Comparison of ENCODE assay signal across 9 cellular contexts in genomic region chr9:16030513-16031185, GRCh38.
DNase-seq lines count a peak whose midpoint lies in the region; ATAC-seq and TF ChIP-seq lines count a peak whose summit lies in the region.
"Had no signal": no experiment of that assay in that cellular context is flagged by ENCODE, and none has a peak within 500 bp of the region (broad histone marks: within the 10 kb centered on the region; RNA-seq: fewer than 3 reads in every experiment).

No MANE protein-coding gene starts in this region.

- intact Hi-C loops in CD4-positive, alpha-beta T cell (cut with DNase I, micrococcal nuclease), result no loop called here

- no peak for TF ChIP-seq CTCF in NB4 (IDR thresholded peaks at IDR 0.05; ENCODE audit: low read depth, low read length)
- no peak for TF ChIP-seq CTCF in fibroblast of lung (conservative IDR thresholded peaks at IDR 0.05 in 1 of 2, IDR thresholded peaks at IDR 0.05 in 1 of 2; ENCODE audit: low read depth in 1 of 2, low read length in 2 of 2)
- TF ChIP-seq CTCF in CD4-positive, alpha-beta T cell (IDR thresholded peaks at IDR 0.05), result no peak
- no peak for TF ChIP-seq CTCF in GM23338 (conservative IDR thresholded peaks at IDR 0.05; ENCODE audit: low read depth in 2 of 2)

- no peak overlapping the region for H3K9ac ChIP-seq in fibroblast of lung (ENCODE audit: insufficient read depth, low read length)

- DNase-seq in NCI-H146 (lab: John Stamatoyannopoulos, UW) (peak; percentile 47), NCI-H146 treated with DMSO at 0.1 percent for 48 hours (lab: John Stamatoyannopoulos, UW; ENCODE audit: unreplicated experiment) (no peak), NB4 (ENCODE audit: low read depth) (peak; percentile 96), fibroblast of lung (ENCODE audit: low read depth in 2 of 2) (peak; percentile 88 to 99), HAP-1 (ENCODE audit: low spot score in 2 of 2) (no peak), GM23338 (ENCODE audit: low spot score) (no peak)
- DNase-seq in CD4-positive, alpha-beta T cell, result no peak

- no peak overlapping the region for H3K27ac Mint-ChIP-seq in CD4-positive, alpha-beta T cell
- H3K27ac Mint-ChIP-seq in GM23338, result no peak overlapping the region
- H3K27ac Mint-ChIP-seq: B cell had no signal

- in situ Hi-C loops in HAP-1 (cut with MboI; ENCODE audit: low sequenced_read_pairs), result no loop called here

- no peak overlapping the region for H3K4me3 Mint-ChIP-seq in CD4-positive, alpha-beta T cell
- H3K4me3 Mint-ChIP-seq in GM23338, result no peak overlapping the region
- H3K4me3 Mint-ChIP-seq: B cell had no signal

- H3K4me3 ChIP-seq in NB4 (ENCODE audit: low read depth, low read length) (no peak overlapping the region), fibroblast of lung (replicated peaks in 1 of 4; ENCODE audit: control extremely low read depth in 1 of 4, insufficient read depth in 1 of 4, low read depth in 3 of 4, low read length in 4 of 4) (no peak overlapping the region), HAP-1 (no peak overlapping the region), GM23338 (no peak overlapping the region)

- H3K4me2 ChIP-seq in fibroblast of lung (ENCODE audit: extremely low read depth, insufficient read depth, low read length), result peak overlapping the region; percentile 19
- no peak overlapping the region for H3K4me2 ChIP-seq in GM23338

- H3K9me2 ChIP-seq in GM23338 (ENCODE audit: insufficient read depth), result 0 out of 2 replicates have a peak, but pooled peaks cover 3% of the 10 kb centered on the region

- peak; percentile 87 for ATAC-seq in HG02588 (IDR thresholded peaks at IDR 0.05; ENCODE audit: unreplicated experiment)
- no peak for ATAC-seq in CD4-positive, alpha-beta T cell (ENCODE audit: poor library complexity)
- no peak for ATAC-seq in GM23338

- H3K36me3 Mint-ChIP-seq in CD4-positive, alpha-beta T cell (ENCODE audit: low read depth), result no peaks in the 10 kb centered on the region
- H3K36me3 Mint-ChIP-seq in GM23338 (ENCODE audit: low read depth), result no peaks in the 10 kb centered on the region

- H3K36me3 ChIP-seq in fibroblast of lung (ENCODE audit: control insufficient read depth, insufficient read depth, low read length), result no peaks in the 10 kb centered on the region
- no peaks in the 10 kb centered on the region for H3K36me3 ChIP-seq in HAP-1 (replicated peaks)
- H3K36me3 ChIP-seq in GM23338 (ENCODE audit: insufficient read depth), result no peaks in the 10 kb centered on the region; the same call in 1 of the 2 replicates

- H3K27ac ChIP-seq in fibroblast of lung (ENCODE audit: insufficient read depth, low read length) (no peak overlapping the region), GM23338 (ENCODE audit: low read depth) (no peak overlapping the region)
- no peak overlapping the region for H3K27ac ChIP-seq in CD4-positive, alpha-beta T cell (ENCODE audit: low read depth, low read length)

- no peaks in the 10 kb centered on the region for H3F3A ChIP-seq in GM23338 (replicated peaks; ENCODE audit: low read depth)

- no peaks in the 10 kb centered on the region for H3K27me3 Mint-ChIP-seq in CD4-positive, alpha-beta T cell
- no peaks in the 10 kb centered on the region for H3K27me3 Mint-ChIP-seq in GM23338 (ENCODE audit: insufficient read depth, low read depth, poor library complexity)
- H3K27me3 Mint-ChIP-seq: B cell had no signal

- H3K9me3 ChIP-seq in fibroblast of lung (ENCODE audit: control insufficient read depth, insufficient read depth, low read depth, low read length) (no peaks in the 10 kb centered on the region), HAP-1 (no peaks in the 10 kb centered on the region)
- no peaks in the 10 kb centered on the region for H3K9me3 ChIP-seq in CD4-positive, alpha-beta T cell (ENCODE audit: control insufficient read depth, low read length)

- H3K4me1 ChIP-seq in fibroblast of lung (ENCODE audit: control insufficient read depth, extremely low read depth, insufficient read depth, low read length) (peaks cover 9% of the 10 kb centered on the region), HAP-1 (no peaks in the 10 kb centered on the region), GM23338 (ENCODE audit: insufficient read depth) (no peaks in the 10 kb centered on the region; the same call in 1 of the 2 replicates)

- H2AFZ ChIP-seq in fibroblast of lung (ENCODE audit: low read length), result no peak overlapping the region
- H2AFZ ChIP-seq in GM23338, result no peak overlapping the region

- no peak for TF ChIP-seq POLR2A in NB4 (IDR thresholded peaks at IDR 0.05; ENCODE audit: extremely low read depth, insufficient read length)

- no peaks in the 10 kb centered on the region for H3K4me1 Mint-ChIP-seq in CD4-positive, alpha-beta T cell (ENCODE audit: low read depth)
- H3K4me1 Mint-ChIP-seq in GM23338, result peaks cover 14% of the 10 kb centered on the region
- H3K4me1 Mint-ChIP-seq: B cell had no signal

- H3K9me3 Mint-ChIP-seq in CD4-positive, alpha-beta T cell, result peaks cover 3% of the 10 kb centered on the region
- H3K9me3 Mint-ChIP-seq in GM23338, result peaks cover 4% of the 10 kb centered on the region

- CTCF ChIA-PET in CD4-positive, alpha-beta T cell (lab: Charles Lee), result no interaction called here

- H3K79me2 ChIP-seq in fibroblast of lung (ENCODE audit: control insufficient read depth, insufficient read depth, low read length) (no peaks in the 10 kb centered on the region), GM23338 (replicated peaks; ENCODE audit: insufficient read depth) (no peaks in the 10 kb centered on the region)

- POLR2A ChIA-PET in CD4-positive, alpha-beta T cell (lab: Charles Lee), result no interaction called here

- no peaks in the 10 kb centered on the region for H4K20me1 ChIP-seq in fibroblast of lung (ENCODE audit: control insufficient read depth, extremely low read depth, insufficient read depth, low read length)
- H4K20me1 ChIP-seq in GM23338 (replicated peaks; ENCODE audit: insufficient read depth), result no peaks in the 10 kb centered on the region

- H3K27me3 ChIP-seq in fibroblast of lung (ENCODE audit: control insufficient read depth, insufficient read depth, low read length) (no peaks in the 10 kb centered on the region), HAP-1 (ENCODE audit: low read depth) (no peaks in the 10 kb centered on the region), GM23338 (ENCODE audit: insufficient read depth) (no peaks in the 10 kb centered on the region)
- H3K27me3 ChIP-seq in CD4-positive, alpha-beta T cell (ENCODE audit: control insufficient read depth, insufficient read depth, low read length), result no peaks in the 10 kb centered on the region

TF ChIP-seq in GM23338, 12 proteins besides CTCF, POLR2A, EP300 and RAD21:
- TF ChIP-seq EZH2phosphoT487 (IDR thresholded peaks at IDR 0.05; ENCODE audit: unreplicated experiment) (no peak), EZH2 (IDR thresholded peaks at IDR 0.05; ENCODE audit: low read depth, unreplicated experiment) (no peak), STAT1 (IDR thresholded peaks at IDR 0.05; ENCODE audit: unreplicated experiment) (no peak)
TF ChIP-seq in GM23338: peak in this region for 0.

Comparison
In these comparisons a context has a peak if more than half of its experiments do, and no peak if none do; other contexts are left out.
1. DNase-seq: peak in NCI-H146 (single experiment), NB4 (single experiment) and fibroblast of lung (2 of 2); none in NCI-H146 treated with DMSO at 0.1 percent for 48 hours (single experiment), CD4-positive, alpha-beta T cell (0 of 10), HAP-1 (0 of 2) and GM23338 (single experiment).